In genomic region chr4:177411996-177412395, GRCh38 we compare ENCODE assay signal across 34 cellular contexts.
"Had no signal": no experiment of that assay in that cellular context is flagged by ENCODE, and none has a peak within 500 bp of the region (broad histone marks: within the 10 kb centered on the region; RNA-seq: fewer than 3 reads in every experiment).

No MANE protein-coding gene starts in this region.

- H3K27me3 ChIP-seq: adrenal gland, cardiac muscle cell had no signal

- H3K4me3 ChIP-seq: adrenal gland, cardiac muscle cell had no signal

- H3K36me3 ChIP-seq: adrenal gland, cardiac muscle cell had no signal

- DNase-seq: activated B cell treated with CpG ODN at 0.5 μM for 24 hours; activated CD4-positive, alpha-beta memory T cell treated with anti-CD3 and anti-CD28 coated beads for 36 hours; activated CD4-positive, alpha-beta T cell treated with anti-CD3 and anti-CD28 coated beads for 4 hours; activated CD4-positive, alpha-beta T cell treated with anti-CD3 and anti-CD28 coated beads, Interleukin-2, amount 10 ng/mL, durations not matched to agents 24 days and 14 days; activated CD4-positive, alpha-beta T cell treated with anti-CD3 and anti-CD28 coated beads, Interleukin-2, amount 50 U/mL, for 1 hour; activated CD4-positive, alpha-beta T cell treated with anti-CD3 and anti-CD28 coated beads, Interleukin-2, amount 50 U/mL, for 4 hours; activated CD4-positive, CD25-positive, alpha-beta regulatory T cell treated with anti-CD3 and anti-CD28 coated beads, Interleukin-2, amount 50 U/mL, for 72 hours; activated CD8-positive, alpha-beta memory T cell treated with anti-CD3 and anti-CD28 coated beads, Interleukin-2, amount 50 U/mL, for 4 hours; activated CD8-positive, alpha-beta T cell treated with anti-CD3 and anti-CD28 coated beads for 36 hours; activated effector memory CD4-positive, alpha-beta T cell treated with anti-CD3 and anti-CD28 coated beads, Interleukin-2, amount 50 U/mL, for 16 hours; activated gamma-delta T cell treated with Interleukin-2 at 50 U/mL for 16 hours; activated naive CD4-positive, alpha-beta T cell; activated naive CD4-positive, alpha-beta T cell treated with anti-CD3 and anti-CD28 coated beads for 36 hours; activated naive CD4-positive, alpha-beta T cell treated with anti-CD3 and anti-CD28 coated beads, Interleukin-2, amount 50 U/mL, for 16 hours; activated naive CD8-positive, alpha-beta T cell treated with anti-CD3 and anti-CD28 coated beads for 36 hours; activated T-cell treated with anti-CD3 and anti-CD28 coated beads for 4 hours; activated T-cell treated with anti-CD3 and anti-CD28 coated beads, Interleukin-2, amount 50 U/mL, for 1 hour; activated T-cell treated with anti-CD3 and anti-CD28 coated beads, Interleukin-2, amount 50 U/mL, for 4 hours; activated T-cell treated with anti-CD3 and anti-CD28 coated beads, Interleukin-2, amount 50 U/mL, for 72 hours; adrenal gland; amniotic stem cell; aorta; caudate nucleus; cerebellar nuclear complex; T-helper 1 cell; T-helper 2 cell; T-helper 9 cell had no signal

- ATAC-seq: activated CD8-positive, alpha-beta T cell treated with anti-CD3 and anti-CD28 coated beads for 36 hours; activated naive CD4-positive, alpha-beta T cell treated with anti-CD3 and anti-CD28 coated beads, Interleukin-2, amount 50 U/mL, for 72 hours; activated T-cell treated with anti-CD3 and anti-CD28 coated beads, Interleukin-2, amount 50 U/mL, for 4 hours; activated T-cell treated with anti-CD3 and anti-CD28 coated beads, Interleukin-2, amount 50 U/mL, for 72 hours; activated T-helper 17 cell treated with anti-CD3 and anti-CD28 coated beads, Interleukin-2, amount 50 U/mL, for 72 hours had no signal

- H3K9me3 ChIP-seq: adrenal gland had no signal

- H3K27ac ChIP-seq: adrenal gland, cardiac muscle cell, VCaP had no signal

- FAIRE-seq: astrocyte, bronchial epithelial cell, TTC549 had no signal

- H3K4me1 ChIP-seq: adrenal gland had no signal
